ENCODE assay signal across 25 cellular contexts in genomic region chr11:126496576-126497403, GRCh38.
DNase-seq lines count a peak whose midpoint lies in the region; ATAC-seq, FAIRE-seq and TF ChIP-seq lines count a peak whose summit lies in the region.
"Had no signal": no experiment of that assay in that cellular context is flagged by ENCODE, and none has a peak within 500 bp of the region (broad histone marks: within the 10 kb centered on the region; RNA-seq: fewer than 3 reads in every experiment).

No MANE protein-coding gene starts in this region.

- no peak overlapping the region for H3K4me3 Mint-ChIP-seq in GM23338
- H3K4me3 Mint-ChIP-seq in activated T-helper 1 cell treated with anti-CD3 and anti-CD28 coated beads, Interleukin-12 subunit alpha, Interleukin-12 subunit beta, Interleukin-2, Interleukin-4 antibody, amounts not matched to agents 30 ng/mL and 10 ng/mL and 1 ng/mL, durations not matched to agents 14 hours and 24 hours and 36 hours, result no peak overlapping the region
- no peak overlapping the region for H3K4me3 Mint-ChIP-seq in activated CD4-positive, alpha-beta T cell treated with anti-CD3 and anti-CD28 coated beads, Interleukin-2, amount 10 ng/mL, durations not matched to agents 24 days and 14 days
- H3K4me3 Mint-ChIP-seq: CD4-positive, alpha-beta memory T cell; IgD-negative memory B cell had no signal

- WGBS in GM12878 (ENCODE audit: insufficient coverage, insufficient replicate concordance, low lambda C conversion rate, missing lambda C conversion rate), result 44% methylated on average over 8 of the region's 8 CpGs

- no peaks in the 10 kb centered on the region for H3K36me3 Mint-ChIP-seq in GM23338 (ENCODE audit: low read depth)
- H3K36me3 Mint-ChIP-seq in activated T-helper 1 cell treated with anti-CD3 and anti-CD28 coated beads, Interleukin-12 subunit alpha, Interleukin-12 subunit beta, Interleukin-2, Interleukin-4 antibody, amounts not matched to agents 30 ng/mL and 10 ng/mL and 1 ng/mL, durations not matched to agents 14 hours and 24 hours and 36 hours (ENCODE audit: low read depth), result no peaks in the 10 kb centered on the region
- no peaks in the 10 kb centered on the region for H3K36me3 Mint-ChIP-seq in activated CD4-positive, alpha-beta T cell treated with anti-CD3 and anti-CD28 coated beads, Interleukin-2, amount 10 ng/mL, durations not matched to agents 24 days and 14 days (ENCODE audit: low read depth)
- H3K36me3 Mint-ChIP-seq: CD4-positive, alpha-beta memory T cell; IgD-negative memory B cell had no signal

- no peak for TF ChIP-seq EP300 in GM12878 (IDR thresholded peaks at IDR 0.05; ENCODE audit: borderline replicate concordance in 1 of 2, control insufficient read depth in 1 of 2, low read depth in 2 of 2, low read length in 2 of 2)

- RAD21 ChIA-PET in GM12878 (lab: Charles Lee; ENCODE audit: unreplicated experiment), result no interaction called here

- TF ChIP-seq RAD21 in GM12878 (IDR thresholded peaks at IDR 0.05; ENCODE audit: insufficient read depth, low read depth, low read length), result no peak

- H3F3A ChIP-seq in GM23338 (replicated peaks; ENCODE audit: low read depth), result no peaks in the 10 kb centered on the region

- SMC1A ChIA-PET in GM12878 (lab: Charles Lee; ENCODE audit: uncharacterized antibody, unreplicated experiment), result no interaction called here

- DNase-seq in GM23338 (ENCODE audit: low spot score) (no peak), GM12878 (ENCODE audit: low read depth, low spot score) (no peak), mesenteric fat pad (ENCODE audit: low spot score) (peak; percentile 45), retinal pigment epithelial cell (ENCODE audit: low read depth) (peak; percentile 56), NCI-H1417 treated with DMSO at 0.1 percent for 48 hours (lab: John Stamatoyannopoulos, UW) (no peak), RPMI8226 (no peak)
- DNase-seq in activated T-helper 1 cell treated with anti-CD3 and anti-CD28 coated beads, Interleukin-12 subunit alpha, Interleukin-12 subunit beta, Interleukin-2, Interleukin-4 antibody, amounts not matched to agents 30 ng/mL and 10 ng/mL and 1 ng/mL, durations not matched to agents 14 hours and 24 hours and 36 hours (ENCODE audit: low spot score), result no peak
- DNase-seq in activated CD4-positive, alpha-beta T cell treated with anti-CD3 and anti-CD28 coated beads, Interleukin-2, amount 10 ng/mL, durations not matched to agents 24 days and 14 days, result no peak
- DNase-seq: ACHN; Caco-2; CD4-positive, alpha-beta memory T cell; DMS 273 treated with DMSO at 0.1 percent for 48 hours; DND-41; GOT3; NCI-H1105; NCI-H1694; NCI-H2081; NCI-H2171; NCI-H345; NCI-H524; NCI-H774 had no signal

- H3K27ac ChIP-seq in GM23338 (ENCODE audit: low read depth), result no peak overlapping the region
- H3K27ac ChIP-seq in GM12878 (ENCODE audit: control insufficient read depth, insufficient read depth), result no peak overlapping the region
- H3K27ac ChIP-seq: BLaER1, Peyer's patch had no signal

- H3K27me3 ChIP-seq in GM23338 (ENCODE audit: insufficient read depth) (no peaks in the 10 kb centered on the region), GM12878 (replicated peaks in 1 of 2; ENCODE audit: control insufficient read depth in 2 of 2, insufficient read depth in 2 of 2, low read length in 1 of 2) (peaks cover 7 to 8% of the 10 kb centered on the region in 2 experiments; a peak in 3 of 4 replicates)
- H3K27me3 ChIP-seq: BLaER1, Peyer's patch had no signal

- no peak overlapping the region; the same call in 1 of the 2 replicates for H3K27ac Mint-ChIP-seq in GM23338
- H3K27ac Mint-ChIP-seq in activated T-helper 1 cell treated with anti-CD3 and anti-CD28 coated beads, Interleukin-12 subunit alpha, Interleukin-12 subunit beta, Interleukin-2, Interleukin-4 antibody, amounts not matched to agents 30 ng/mL and 10 ng/mL and 1 ng/mL, durations not matched to agents 14 hours and 24 hours and 36 hours, result no peak overlapping the region
- H3K27ac Mint-ChIP-seq in activated CD4-positive, alpha-beta T cell treated with anti-CD3 and anti-CD28 coated beads, Interleukin-2, amount 10 ng/mL, durations not matched to agents 24 days and 14 days, result no peak overlapping the region
- H3K27ac Mint-ChIP-seq: CD4-positive, alpha-beta memory T cell; IgD-negative memory B cell had no signal

- H3K4me1 ChIP-seq in GM23338 (ENCODE audit: insufficient read depth) (peaks cover 27% of the 10 kb centered on the region), GM12878 (ENCODE audit: control insufficient read depth, insufficient read depth, low read length) (no peaks in the 10 kb centered on the region)
- H3K4me1 ChIP-seq: Caco-2, Peyer's patch had no signal

- no peaks in the 10 kb centered on the region for H3K79me2 ChIP-seq in GM23338 (replicated peaks; ENCODE audit: insufficient read depth)
- H3K79me2 ChIP-seq in GM12878 (ENCODE audit: control insufficient read depth, insufficient read depth, low read length), result no peaks in the 10 kb centered on the region

- no peak for TF ChIP-seq CTCF in GM23338 (conservative IDR thresholded peaks at IDR 0.05; ENCODE audit: low read depth in 2 of 2)
- no peak for TF ChIP-seq CTCF in GM12878 (IDR thresholded peaks at IDR 0.05 in 2 of 3, conservative IDR thresholded peaks at IDR 0.05 in 1 of 3; ENCODE audit: control insufficient read depth in 2 of 3, extremely low read depth in 1 of 3, insufficient read depth in 1 of 3, low read depth in 3 of 3, low read length in 3 of 3)
- no peak for TF ChIP-seq CTCF in retinal pigment epithelial cell (conservative IDR thresholded peaks at IDR 0.05; ENCODE audit: low read depth, low read length)

- H2AFZ ChIP-seq in GM23338, result peak overlapping the region; percentile 93; the same call in 1 of the 2 replicates
- H2AFZ ChIP-seq in GM12878 (ENCODE audit: control insufficient read depth, low read depth, low read length), result no peak overlapping the region

- in situ Hi-C loops in GM12878 (cut with MboI), result no loop called here

- no peaks in the 10 kb centered on the region; the same call in 2 of the 3 replicates for H3K9me3 Mint-ChIP-seq in GM23338
- no peaks in the 10 kb centered on the region for H3K9me3 Mint-ChIP-seq in activated T-helper 1 cell treated with anti-CD3 and anti-CD28 coated beads, Interleukin-12 subunit alpha, Interleukin-12 subunit beta, Interleukin-2, Interleukin-4 antibody, amounts not matched to agents 30 ng/mL and 10 ng/mL and 1 ng/mL, durations not matched to agents 14 hours and 24 hours and 36 hours
- H3K9me3 Mint-ChIP-seq in activated CD4-positive, alpha-beta T cell treated with anti-CD3 and anti-CD28 coated beads, Interleukin-2, amount 10 ng/mL, durations not matched to agents 24 days and 14 days, result no peaks in the 10 kb centered on the region
- H3K9me3 Mint-ChIP-seq: CD4-positive, alpha-beta memory T cell; IgD-negative memory B cell had no signal

- H3K36me3 ChIP-seq in GM23338 (ENCODE audit: insufficient read depth) (no peaks in the 10 kb centered on the region), GM12878 (ENCODE audit: control insufficient read depth in 2 of 2, insufficient read depth in 2 of 2, low read length in 1 of 2) (no peaks in the 10 kb centered on the region)
- H3K36me3 ChIP-seq: BLaER1, Peyer's patch had no signal

- TF ChIP-seq POLR2A in GM12878 (IDR thresholded peaks at IDR 0.05; ENCODE audit: low read depth, low read length), result no peak

- ATAC-seq in GM23338 (no peak), GM12878 (no peak)

- no peak overlapping the region for H3K4me2 ChIP-seq in GM23338
- no peak overlapping the region for H3K4me2 ChIP-seq in GM12878 (ENCODE audit: control insufficient read depth, insufficient read depth)
- H3K4me2 ChIP-seq: BLaER1 had no signal

- CTCF ChIA-PET in GM12878 (lab: Yijun Ruan, JAX), result interaction anchor here (1.1 to 1.9 kb wide), 2 partner anchors 13 to 16 kb away, joined by 4 to 5 read pairs; no protein-coding TSS in a partner anchor

- intact Hi-C loops in GM12878 (cut with micrococcal nuclease; ENCODE audit: unreplicated experiment), result no loop called here
- intact Hi-C loops in activated T-helper 1 cell treated with anti-CD3 and anti-CD28 coated beads, Interleukin-12 subunit alpha, Interleukin-12 subunit beta, Interleukin-2, Interleukin-4 antibody, amounts not matched to agents 30 ng/mL and 10 ng/mL and 1 ng/mL, durations not matched to agents 14 hours and 24 hours and 36 hours (cut with micrococcal nuclease), result no loop called here
- intact Hi-C loops in activated CD4-positive, alpha-beta T cell treated with anti-CD3 and anti-CD28 coated beads, Interleukin-2, amount 10 ng/mL, durations not matched to agents 24 days and 14 days (cut with micrococcal nuclease), result no loop called here

- H3K9ac ChIP-seq in GM12878 (ENCODE audit: control insufficient read depth, insufficient read depth, low read length), result no peak overlapping the region
- H3K9ac ChIP-seq: BLaER1 had no signal

- no peaks in the 10 kb centered on the region for H3K9me2 ChIP-seq in GM23338 (ENCODE audit: insufficient read depth)

- H3K4me3 ChIP-seq in GM23338 (no peak overlapping the region), GM12878 (no peak overlapping the region), retinal pigment epithelial cell (ENCODE audit: low read length) (no peak overlapping the region)
- H3K4me3 ChIP-seq: BLaER1, Peyer's patch had no signal

- no peaks in the 10 kb centered on the region for H4K20me1 ChIP-seq in GM23338 (replicated peaks; ENCODE audit: insufficient read depth)
- H4K20me1 ChIP-seq in GM12878 (ENCODE audit: control insufficient read depth, insufficient read depth), result no peaks in the 10 kb centered on the region
- H4K20me1 ChIP-seq: BLaER1 had no signal

- FAIRE-seq in GM12878 (lab: Jason Lieb, UNC), result no peak
- FAIRE-seq: GM12892 had no signal

- H3K27me3 Mint-ChIP-seq in GM23338 (ENCODE audit: insufficient read depth, low read depth, poor library complexity), result peaks cover 3% of the 10 kb centered on the region
- H3K27me3 Mint-ChIP-seq in activated T-helper 1 cell treated with anti-CD3 and anti-CD28 coated beads, Interleukin-12 subunit alpha, Interleukin-12 subunit beta, Interleukin-2, Interleukin-4 antibody, amounts not matched to agents 30 ng/mL and 10 ng/mL and 1 ng/mL, durations not matched to agents 14 hours and 24 hours and 36 hours (ENCODE audit: insufficient read depth), result peaks cover 15% of the 10 kb centered on the region
- peaks cover 10% of the 10 kb centered on the region for H3K27me3 Mint-ChIP-seq in activated CD4-positive, alpha-beta T cell treated with anti-CD3 and anti-CD28 coated beads, Interleukin-2, amount 10 ng/mL, durations not matched to agents 24 days and 14 days

- peaks cover 51% of the 10 kb centered on the region for H3K4me1 Mint-ChIP-seq in GM23338
- H3K4me1 Mint-ChIP-seq in activated T-helper 1 cell treated with anti-CD3 and anti-CD28 coated beads, Interleukin-12 subunit alpha, Interleukin-12 subunit beta, Interleukin-2, Interleukin-4 antibody, amounts not matched to agents 30 ng/mL and 10 ng/mL and 1 ng/mL, durations not matched to agents 14 hours and 24 hours and 36 hours (ENCODE audit: low read depth), result no peaks in the 10 kb centered on the region
- no peaks in the 10 kb centered on the region for H3K4me1 Mint-ChIP-seq in activated CD4-positive, alpha-beta T cell treated with anti-CD3 and anti-CD28 coated beads, Interleukin-2, amount 10 ng/mL, durations not matched to agents 24 days and 14 days

- H3K9me3 ChIP-seq in GM12878 (replicated peaks; ENCODE audit: control insufficient read depth, insufficient read depth, low read length), result no peaks in the 10 kb centered on the region; the same call in 2 of the 3 replicates
- H3K9me3 ChIP-seq: BLaER1, Caco-2, Peyer's patch had no signal

- no TSS peak for BruUV-seq in GM12878 (replicated peaks; lab: Mats Ljungman, UMichigan)

- POLR2A ChIA-PET in GM12878 (lab: Charles Lee), result interaction anchor here (0.6 kb wide), 1 partner anchor 1501 kb away, joined by 3 read pairs; no protein-coding TSS in a partner anchor

Comparison
In these comparisons a context has a peak if more than half of its experiments do, and no peak if none do; other contexts are left out.
1. DNase-seq: peak in mesenteric fat pad (single experiment) and retinal pigment epithelial cell (single experiment); none in GM23338 (single experiment), GM12878 (single experiment), activated T-helper 1 cell treated with anti-CD3 and anti-CD28 coated beads, Interleukin-12 subunit alpha, Interleukin-12 subunit beta, Interleukin-2, Interleukin-4 antibody, amounts not matched to agents 30 ng/mL and 10 ng/mL and 1 ng/mL, durations not matched to agents 14 hours and 24 hours and 36 hours (single experiment), NCI-H1417 treated with DMSO at 0.1 percent for 48 hours (single experiment), activated CD4-positive, alpha-beta T cell treated with anti-CD3 and anti-CD28 coated beads, Interleukin-2, amount 10 ng/mL, durations not matched to agents 24 days and 14 days (single experiment) and RPMI8226 (single experiment).